Comparison of ENCODE assay signal across 24 cellular contexts in the genomic region with DNA sequence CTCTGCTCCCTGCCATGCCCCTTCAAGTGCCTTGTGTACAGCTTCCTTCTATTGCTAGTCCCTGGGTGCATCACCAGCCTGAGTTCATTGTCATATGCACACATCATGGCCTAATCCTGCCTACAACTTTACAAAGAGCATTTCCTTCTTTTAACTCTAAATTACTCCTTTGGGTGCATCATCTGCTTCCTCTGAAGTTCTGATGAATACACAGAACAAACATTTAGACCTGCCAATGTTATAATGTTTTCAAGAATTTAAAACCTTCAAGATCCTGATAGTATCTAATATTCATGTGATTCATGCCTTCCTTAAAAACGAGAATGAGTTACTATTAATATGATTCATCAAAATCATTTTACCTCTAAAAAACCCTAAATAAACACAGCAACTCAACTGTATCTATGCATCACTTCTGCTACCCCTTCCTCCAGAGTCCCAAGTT.
DNase-seq lines count a peak whose midpoint lies in the region; ATAC-seq and TF ChIP-seq lines count a peak whose summit lies in the region.
"Had no signal": no experiment of that assay in that cellular context is flagged by ENCODE, and none has a peak within 500 bp of the region (broad histone marks: within the 10 kb centered on the region; RNA-seq: fewer than 3 reads in every experiment).

No MANE protein-coding gene starts in this region.

- H3K36me3 Mint-ChIP-seq in activated naive CD8-positive, alpha-beta T cell treated with anti-CD3 and anti-CD28 coated beads, Interleukin-2, amount 50 U/mL, for 24 hours (ENCODE audit: low read depth) = no peaks in the 10 kb centered on the region
- H3K36me3 Mint-ChIP-seq: activated naive CD8-positive, alpha-beta T cell treated with anti-CD3 and anti-CD28 coated beads, Interleukin-2, amount 10 ng/mL, durations not matched to agents 7 days and 5 days; CD4-positive, alpha-beta memory T cell; neural progenitor cell had no signal

- H3K4me1 Mint-ChIP-seq in activated naive CD8-positive, alpha-beta T cell treated with anti-CD3 and anti-CD28 coated beads, Interleukin-2, amount 50 U/mL, for 24 hours = no peaks in the 10 kb centered on the region
- H3K4me1 Mint-ChIP-seq: activated naive CD8-positive, alpha-beta T cell treated with anti-CD3 and anti-CD28 coated beads, Interleukin-2, amount 10 ng/mL, durations not matched to agents 7 days and 5 days; CD4-positive, alpha-beta memory T cell; neural progenitor cell had no signal

- H3K27me3 ChIP-seq in BJ (ENCODE audit: control insufficient read depth, insufficient read depth, low read length) (no peaks in the 10 kb centered on the region), kidney epithelial cell (ENCODE audit: control insufficient read depth, insufficient read depth, low read length) (no peaks in the 10 kb centered on the region)
- H3K27me3 ChIP-seq: cardiac muscle cell, neural progenitor cell, uterus had no signal

- POLR2A ChIA-PET in BJ (lab: Charles Lee) = no interaction called here

- H3K36me3 ChIP-seq in BJ (ENCODE audit: control insufficient read depth, insufficient read depth, low read length) (no peaks in the 10 kb centered on the region), kidney epithelial cell (ENCODE audit: control insufficient read depth, insufficient read depth, low read length) (no peaks in the 10 kb centered on the region)
- H3K36me3 ChIP-seq: cardiac muscle cell, lower lobe of right lung, neural progenitor cell had no signal

- no peak for ATAC-seq in GM18498 (IDR thresholded peaks at IDR 0.05; ENCODE audit: unreplicated experiment)
- ATAC-seq in activated naive CD8-positive, alpha-beta T cell treated with anti-CD3 and anti-CD28 coated beads, Interleukin-2, amount 50 U/mL, for 24 hours = no peak
- ATAC-seq: lower lobe of right lung had no signal

- CTCF ChIA-PET in BJ (lab: Yijun Ruan, JAX) = no interaction called here

- H3K4me3 ChIP-seq in BJ (ENCODE audit: low read depth, low read length) (no peak overlapping the region), kidney epithelial cell (ENCODE audit: low read depth, low read length) (no peak overlapping the region)
- H3K4me3 ChIP-seq: cardiac muscle cell, lower lobe of right lung, neural progenitor cell, SK-N-MC, uterus had no signal

- TF ChIP-seq CTCF in BJ (IDR thresholded peaks at IDR 0.05; ENCODE audit: insufficient read depth, low read depth, low read length) (no peak), kidney epithelial cell (IDR thresholded peaks at IDR 0.05; ENCODE audit: insufficient read depth, low read length, poor library complexity, severe bottlenecking) (no peak)

- H3K9me3 Mint-ChIP-seq in activated naive CD8-positive, alpha-beta T cell treated with anti-CD3 and anti-CD28 coated beads, Interleukin-2, amount 50 U/mL, for 24 hours = no peaks in the 10 kb centered on the region
- H3K9me3 Mint-ChIP-seq: neural progenitor cell had no signal

- no peak overlapping the region for H3K4me3 Mint-ChIP-seq in activated naive CD8-positive, alpha-beta T cell treated with anti-CD3 and anti-CD28 coated beads, Interleukin-2, amount 50 U/mL, for 24 hours
- H3K4me3 Mint-ChIP-seq: activated naive CD8-positive, alpha-beta T cell treated with anti-CD3 and anti-CD28 coated beads, Interleukin-2, amount 10 ng/mL, durations not matched to agents 7 days and 5 days; CD4-positive, alpha-beta memory T cell; neural progenitor cell had no signal

- no peak overlapping the region for H3K27ac Mint-ChIP-seq in activated naive CD8-positive, alpha-beta T cell treated with anti-CD3 and anti-CD28 coated beads, Interleukin-2, amount 50 U/mL, for 24 hours
- H3K27ac Mint-ChIP-seq: activated naive CD8-positive, alpha-beta T cell treated with anti-CD3 and anti-CD28 coated beads, Interleukin-2, amount 10 ng/mL, durations not matched to agents 7 days and 5 days; CD4-positive, alpha-beta memory T cell; neural progenitor cell had no signal

- peak; percentile 31 for DNase-seq in BJ (ENCODE audit: low read depth)
- DNase-seq in HT1080 (ENCODE audit: low read depth) = peak; percentile 38
- peak; percentile 14 for DNase-seq in amniotic epithelial cell (ENCODE audit: low read depth)
- DNase-seq in kidney epithelial cell (ENCODE audit: low read depth) = peak; percentile 18
- DNase-seq in NCI-H748 (lab: John Stamatoyannopoulos, UW; ENCODE audit: unreplicated experiment) = no peak
- DNase-seq in activated naive CD8-positive, alpha-beta T cell treated with anti-CD3 and anti-CD28 coated beads, Interleukin-2, amount 50 U/mL, for 24 hours = no peak
- no peak for DNase-seq in DMS79 treated with DMSO at 0.1 percent for 48 hours (lab: John Stamatoyannopoulos, UW)
- DNase-seq: activated CD4-positive, alpha-beta T cell treated with anti-CD3 and anti-CD28 coated beads, Interleukin-2, amount 50 U/mL, for 4 hours; activated CD8-positive, alpha-beta memory T cell treated with anti-CD3 and anti-CD28 coated beads, Interleukin-2, amount 50 U/mL, for 48 hours; activated naive CD8-positive, alpha-beta T cell treated with anti-CD3 and anti-CD28 coated beads, Interleukin-2, amount 10 ng/mL, durations not matched to agents 7 days and 5 days; CD4-positive, alpha-beta memory T cell; cortex of kidney; DMS 273 treated with DMSO at 0.1 percent for 48 hours; hippocampal formation; lower lobe of right lung; NCI-H1417; NCI-H2107; NCI-H510A; stimulated activated CD4-positive, alpha-beta T cell treated with anti-CD3 and anti-CD28 coated beads, Interleukin-1b, Interleukin-23, amount 100 ng/mL, for 48 hours; uterus had no signal

- no peaks in the 10 kb centered on the region for H3K27me3 Mint-ChIP-seq in activated naive CD8-positive, alpha-beta T cell treated with anti-CD3 and anti-CD28 coated beads, Interleukin-2, amount 50 U/mL, for 24 hours
- H3K27me3 Mint-ChIP-seq: activated naive CD8-positive, alpha-beta T cell treated with anti-CD3 and anti-CD28 coated beads, Interleukin-2, amount 10 ng/mL, durations not matched to agents 7 days and 5 days; CD4-positive, alpha-beta memory T cell had no signal

Comparison
In these comparisons a context has a peak if more than half of its experiments do, and no peak if none do; other contexts are left out.
1. DNase-seq: peak in BJ (single experiment), HT1080 (single experiment), amniotic epithelial cell (single experiment) and kidney epithelial cell (single experiment); none in NCI-H748 (single experiment), activated naive CD8-positive, alpha-beta T cell treated with anti-CD3 and anti-CD28 coated beads, Interleukin-2, amount 50 U/mL, for 24 hours (single experiment) and DMS79 treated with DMSO at 0.1 percent for 48 hours (single experiment).